Comparison of ENCODE assay signal across 13 cellular contexts in the genomic region with DNA sequence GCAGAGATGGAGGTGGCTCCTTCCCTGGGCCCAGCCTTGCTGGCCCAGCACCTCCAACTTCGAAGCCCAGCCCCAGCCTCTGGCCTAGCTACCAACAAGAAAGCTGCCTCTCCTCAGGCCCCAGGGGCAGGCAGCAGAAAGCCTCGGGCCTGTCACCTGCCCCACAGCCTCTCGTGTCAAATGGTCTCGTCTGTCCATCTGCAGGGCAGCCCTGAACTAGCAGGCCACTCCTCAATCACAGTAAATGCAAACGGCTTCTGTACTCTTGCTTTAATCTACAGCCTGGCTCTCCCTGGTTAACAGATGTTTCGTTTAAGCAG.
"Had no signal": no experiment of that assay in that cellular context is flagged by ENCODE, and none has a peak within 500 bp of the region (broad histone marks: within the 10 kb centered on the region; RNA-seq: fewer than 3 reads in every experiment).

No MANE protein-coding gene starts in this region.

- DNase-seq: activated CD4-positive, alpha-beta T cell treated with anti-CD3 and anti-CD28 coated beads, Interleukin-2, amount 50 U/mL, for 1 hour; activated CD4-positive, CD25-positive, alpha-beta regulatory T cell; activated naive CD4-positive, alpha-beta T cell treated with anti-CD3 and anti-CD28 coated beads, Interleukin-2, amount 50 U/mL, for 16 hours; activated T-cell treated with anti-CD3 and anti-CD28 coated beads for 4 hours; adrenal gland; mammary epithelial cell; stimulated activated CD4-positive, alpha-beta T cell treated with anti-CD3 and anti-CD28 coated beads, Interleukin-1b, Interleukin-23, amount 100 ng/mL, for 48 hours; stimulated activated naive CD4-positive, alpha-beta T cell treated with Interleukin-2 at 50 U/mL for 16 hours had no signal

- H3K36me3 Mint-ChIP-seq: natural killer cell treated with Interleukin-12 subunit alpha and Interleukin-12 subunit beta and Interleukin-15 and Interleukin-18, amount 100 ng/mL, for 72 hours had no signal

- H3K4me3 ChIP-seq: adrenal gland, ovary, smooth muscle cell had no signal

- H3K27me3 Mint-ChIP-seq: central memory CD8-positive, alpha-beta T cell; natural killer cell treated with Interleukin-12 subunit alpha and Interleukin-12 subunit beta and Interleukin-15 and Interleukin-18, amount 100 ng/mL, for 72 hours; type B pancreatic cell had no signal

- H3K27ac Mint-ChIP-seq: natural killer cell treated with Interleukin-12 subunit alpha and Interleukin-12 subunit beta and Interleukin-15 and Interleukin-18, amount 100 ng/mL, for 72 hours; type B pancreatic cell had no signal

- H3K9me3 Mint-ChIP-seq: central memory CD8-positive, alpha-beta T cell; natural killer cell treated with Interleukin-12 subunit alpha and Interleukin-12 subunit beta and Interleukin-15 and Interleukin-18, amount 100 ng/mL, for 72 hours had no signal

- H3K27me3 ChIP-seq: adrenal gland, ovary had no signal

- H3K4me3 Mint-ChIP-seq: central memory CD8-positive, alpha-beta T cell; natural killer cell treated with Interleukin-12 subunit alpha and Interleukin-12 subunit beta and Interleukin-15 and Interleukin-18, amount 100 ng/mL, for 72 hours; type B pancreatic cell had no signal

- H3K9me3 ChIP-seq: adrenal gland, ovary had no signal

- H3K4me1 Mint-ChIP-seq: central memory CD8-positive, alpha-beta T cell had no signal

- H3K36me3 ChIP-seq: adrenal gland, ovary had no signal

- H3K27ac ChIP-seq: ovary had no signal
